ENCODE assay signal across 18 cellular contexts in genomic region chr17:1069847-1070246, GRCh38.
DNase-seq lines count a peak whose midpoint lies in the region; ATAC-seq and TF ChIP-seq lines count a peak whose summit lies in the region.
"Had no signal": no experiment of that assay in that cellular context is flagged by ENCODE, and none has a peak within 500 bp of the region (broad histone marks: within the 10 kb centered on the region; RNA-seq: fewer than 3 reads in every experiment).

No MANE protein-coding gene starts in this region.

- H3K4me1 Mint-ChIP-seq in CD14-positive monocyte (no peaks in the 10 kb centered on the region), endodermal cell (no peaks in the 10 kb centered on the region)

- DNase-seq in left cardiac atrium (peak; percentile 19), cardiac septum (ENCODE audit: low spot score) (no peak), CD14-positive monocyte (ENCODE audit: low spot score) (peak; percentile 15), endodermal cell (peak; percentile 43), mucosa of descending colon (peak in 2 of 3 donors; percentile 20 to 33), stomach (no peak), lower leg skin (ENCODE audit: low spot score in 2 of 2) (no peak), NAMALWA (ENCODE audit: low spot score) (no peak)
- DNase-seq: 8988T; Calu3; CD8-positive, alpha-beta T cell; DMS79 treated with DMSO at 0.1 percent for 48 hours; GF-D8; GOT3; H7; HFFc6 had no signal

- H3K9me3 ChIP-seq in endodermal cell (ENCODE audit: control insufficient read depth, low read length) (peaks cover 14% of the 10 kb centered on the region), mucosa of descending colon (no peaks in the 10 kb centered on the region), stomach (no peaks in the 10 kb centered on the region)

- peaks cover 30% of the 10 kb centered on the region for H3K36me3 ChIP-seq in endodermal cell (ENCODE audit: control insufficient read depth, insufficient read depth, low read length)
- H3K36me3 ChIP-seq in mucosa of descending colon (ENCODE audit: low read depth) = peaks cover 18% of the 10 kb centered on the region
- H3K36me3 ChIP-seq in stomach = peaks cover 51 to 92% (median 87%) of the 10 kb centered on the region in 4 donors

- no peak overlapping the region for H3K4me3 ChIP-seq in endodermal cell (ENCODE audit: low read length)
- H3K4me3 ChIP-seq in mucosa of descending colon = no peak overlapping the region
- no peak overlapping the region for H3K4me3 ChIP-seq in stomach
- no peak overlapping the region for H3K4me3 ChIP-seq in lower leg skin (ENCODE audit: low read depth, poor library complexity, severe bottlenecking)
- H3K4me3 ChIP-seq: BLaER1 had no signal

- H3K9me3 Mint-ChIP-seq in CD14-positive monocyte = peaks cover 5 to 29% (median 25%) of the 10 kb centered on the region in 7 donors
- peaks cover 16% of the 10 kb centered on the region for H3K9me3 Mint-ChIP-seq in endodermal cell

- no peak overlapping the region for H3K27ac Mint-ChIP-seq in CD14-positive monocyte
- H3K27ac Mint-ChIP-seq in endodermal cell = no peak overlapping the region
- H3K27ac Mint-ChIP-seq: CD8-positive, alpha-beta T cell; HFFc6 had no signal

- H3K36me3 Mint-ChIP-seq in CD14-positive monocyte (peaks cover 71 to 94% of the 10 kb centered on the region in 2 donors), endodermal cell (ENCODE audit: low read depth) (peaks cover 39% of the 10 kb centered on the region)

- TF ChIP-seq POLR2A in stomach (IDR thresholded peaks at IDR 0.05) = no peak
- no peak for TF ChIP-seq POLR2A in lower leg skin (IDR thresholded peaks at IDR 0.05)

- intact Hi-C loops in left cardiac atrium (cut with DNase I) = no loop called here
- intact Hi-C loops in cardiac septum (cut with DNase I) = no loop called here
- intact Hi-C loops in CD14-positive monocyte (cut with micrococcal nuclease) = no loop called here
- intact Hi-C loops in mucosa of descending colon (cut with DNase I, micrococcal nuclease) = no loop called here
- intact Hi-C loops in stomach (cut with DNase I; ENCODE audit: low total_unique reads) = no loop called here
- intact Hi-C loops in lower leg skin (cut with DNase I; ENCODE audit: low total_unique reads) = no loop called here

- no peak for TF ChIP-seq EP300 in stomach (IDR thresholded peaks at IDR 0.05)

- no peak for ATAC-seq in left cardiac atrium
- no peak for ATAC-seq in mucosa of descending colon
- ATAC-seq: CD8-positive, alpha-beta T cell; HCT116 had no signal

- H3K27me3 Mint-ChIP-seq in CD14-positive monocyte (ENCODE audit: low read depth in 3 of 3) = no peaks in the 10 kb centered on the region
- H3K27me3 Mint-ChIP-seq in endodermal cell (ENCODE audit: insufficient read depth) = no peaks in the 10 kb centered on the region

- H3K27ac ChIP-seq in endodermal cell (ENCODE audit: low read depth, low read length) (no peak overlapping the region), stomach (no peak overlapping the region)
- H3K27ac ChIP-seq: BLaER1 had no signal

- no peak for TF ChIP-seq CTCF in CD14-positive monocyte (IDR thresholded peaks at IDR 0.05)
- no peak for TF ChIP-seq CTCF in endodermal cell (conservative IDR thresholded peaks at IDR 0.05)
- TF ChIP-seq CTCF in mucosa of descending colon (IDR thresholded peaks at IDR 0.05) = no peak
- TF ChIP-seq CTCF in stomach (IDR thresholded peaks at IDR 0.05) = no peak
- TF ChIP-seq CTCF in lower leg skin (IDR thresholded peaks at IDR 0.05) = no peak

- no peaks in the 10 kb centered on the region for H3K27me3 ChIP-seq in endodermal cell (ENCODE audit: control insufficient read depth, insufficient read depth, low read length, poor library complexity, severe bottlenecking)
- H3K27me3 ChIP-seq in stomach = no peaks in the 10 kb centered on the region
- H3K27me3 ChIP-seq: BLaER1 had no signal

- H3K4me3 Mint-ChIP-seq in CD14-positive monocyte (no peak overlapping the region), endodermal cell (no peak overlapping the region)
- H3K4me3 Mint-ChIP-seq: CD8-positive, alpha-beta T cell; HFFc6 had no signal

- H3K4me1 ChIP-seq in endodermal cell (ENCODE audit: control insufficient read depth, insufficient read depth, low read length) (no peaks in the 10 kb centered on the region), mucosa of descending colon (ENCODE audit: low read depth) (peaks cover 6% of the 10 kb centered on the region), stomach (peaks cover 5 to 11% (median 8%) of the 10 kb centered on the region in 4 donors)
- H3K4me1 ChIP-seq: BLaER1 had no signal

- no peak overlapping the region for H3K9ac ChIP-seq in endodermal cell (ENCODE audit: extremely low read depth, low read length, poor library complexity, severe bottlenecking)
- H3K9ac ChIP-seq: BLaER1 had no signal

- WGBS in endodermal cell (ENCODE audit: insufficient coverage in 1 of 2, insufficient read length in 1 of 2), 2 experiments = 94 to 98% methylated on average over 9 to 20 of the region's 21 CpGs
- 91 to 95% (median 95%) methylated on average over 20 to 21 of the region's 21 CpGs for WGBS in stomach, 5 donors
- WGBS in lower leg skin, 2 donors = 89 to 96% methylated on average over 15 to 21 of the region's 21 CpGs

Comparison
In these comparisons a context has a peak if more than half of its experiments do, and no peak if none do; other contexts are left out.
1. DNase-seq: peak in left cardiac atrium (single experiment), CD14-positive monocyte (single experiment), endodermal cell (single experiment) and mucosa of descending colon (2 of 3); none in cardiac septum (single experiment), stomach (single experiment), lower leg skin (0 of 2) and NAMALWA (single experiment).